ENCODE assay signal across 9 cellular contexts in the genomic region with DNA sequence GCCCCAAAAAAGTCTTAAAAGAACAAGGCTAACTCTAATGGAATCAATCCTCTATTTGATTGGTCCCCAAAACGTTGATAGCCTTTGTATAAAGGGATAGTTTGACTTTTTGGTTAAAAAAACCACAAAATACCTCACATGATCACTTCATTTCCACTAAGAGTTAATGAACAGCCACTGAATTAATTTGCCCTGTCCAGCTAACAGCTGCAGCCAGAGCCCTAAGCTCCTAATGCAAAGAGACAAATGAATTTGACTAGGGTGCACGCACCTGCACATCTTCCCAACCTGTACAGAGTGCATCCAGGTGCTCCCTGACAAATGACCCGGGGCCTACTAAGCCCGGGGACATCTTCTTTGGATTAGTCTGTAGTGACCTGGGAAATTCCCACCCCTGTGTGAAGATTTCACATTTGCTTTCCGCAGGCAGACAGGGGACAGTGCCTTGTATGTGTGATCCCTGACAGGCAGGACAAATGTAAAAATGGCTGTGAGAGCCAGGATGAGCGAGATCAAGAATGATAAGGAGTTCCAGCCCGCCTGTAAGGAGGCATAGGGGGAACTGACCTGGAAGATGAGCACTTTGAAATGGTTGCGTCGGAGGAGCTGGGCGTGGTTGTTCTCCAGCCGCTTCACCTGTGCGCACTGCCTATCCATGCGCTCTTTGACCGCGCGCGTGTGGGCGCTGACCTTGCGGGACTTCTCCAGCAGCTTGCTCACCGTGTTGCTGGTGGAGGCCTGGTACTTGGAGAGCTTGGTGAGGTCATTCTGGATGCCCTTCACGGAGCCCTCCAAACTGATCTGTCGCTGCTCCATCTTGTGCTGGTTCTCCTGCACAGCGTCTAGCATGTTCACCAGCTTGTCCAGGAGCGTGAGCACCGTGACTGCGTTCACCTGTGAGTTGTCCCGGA. TPM values are rescaled to one million over a fixed set of nuclear protein-coding genes. Genes with fewer than 3 reads are reported as not detected.
DNase-seq lines count a peak whose midpoint lies in the region; ATAC-seq and TF ChIP-seq lines count a peak whose summit lies in the region.
"Had no signal": no experiment of that assay in that cellular context is flagged by ENCODE, and none has a peak within 500 bp of the region (broad histone marks: within the 10 kb centered on the region; RNA-seq: fewer than 3 reads in every experiment).

No MANE protein-coding gene starts in this region.

- H3K4me3 Mint-ChIP-seq in activated CD4-positive, alpha-beta memory T cell treated with anti-CD3 and anti-CD28 coated beads for 36 hours = no peak overlapping the region

- no peak overlapping the region for H3K27ac Mint-ChIP-seq in activated CD4-positive, alpha-beta memory T cell treated with anti-CD3 and anti-CD28 coated beads for 36 hours

- H3K9me3 ChIP-seq in fibroblast of lung (ENCODE audit: control insufficient read depth, insufficient read depth, low read depth, low read length) (no peaks in the 10 kb centered on the region), prostate gland (no peaks in the 10 kb centered on the region), PC-9 (ENCODE audit: insufficient read depth, low read depth) (no peaks in the 10 kb centered on the region)

- peak overlapping the region; percentile 23 for H2AFZ ChIP-seq in fibroblast of lung (ENCODE audit: low read length)
- H2AFZ ChIP-seq in PC-9 = no peak overlapping the region

- intact Hi-C loops in prostate gland (cut with DNase I) (loop anchor here (2.0 to 10.0 kb wide), 2 partner anchors 19 to 279 kb away; no protein-coding TSS in a partner anchor), PC-9 (cut with micrococcal nuclease; ENCODE audit: unreplicated experiment) (no loop called here)
- intact Hi-C loops in activated CD4-positive, alpha-beta memory T cell treated with anti-CD3 and anti-CD28 coated beads for 36 hours (cut with micrococcal nuclease) = no loop called here

- no peak for TF ChIP-seq POLR2A in prostate gland (IDR thresholded peaks at IDR 0.05)

- H3K79me2 ChIP-seq in fibroblast of lung (ENCODE audit: control insufficient read depth, insufficient read depth, low read length) (peaks cover 33% of the 10 kb centered on the region), PC-9 (ENCODE audit: low read depth) (no peaks in the 10 kb centered on the region)

- peak overlapping the region; percentile 63 to 85 (median 74) for H3K4me3 ChIP-seq in fibroblast of lung (replicated peaks in 1 of 4; ENCODE audit: control extremely low read depth in 1 of 4, insufficient read depth in 1 of 4, low read depth in 3 of 4, low read length in 4 of 4)
- peak overlapping the region; percentile 24 to 26 for H3K4me3 ChIP-seq in prostate gland
- H3K4me3 ChIP-seq in PC-9 = no peak overlapping the region

- H3K9ac ChIP-seq in fibroblast of lung (ENCODE audit: insufficient read depth, low read length) = peak overlapping the region; percentile 64

- peaks cover 9% of the 10 kb centered on the region for H3K4me1 Mint-ChIP-seq in activated CD4-positive, alpha-beta memory T cell treated with anti-CD3 and anti-CD28 coated beads for 36 hours (ENCODE audit: low read depth)

- H3K27ac ChIP-seq in fibroblast of lung (ENCODE audit: insufficient read depth, low read length) = peak overlapping the region; percentile 74
- peak overlapping the region; percentile 57 to 70 for H3K27ac ChIP-seq in prostate gland
- no peak overlapping the region for H3K27ac ChIP-seq in PC-9

- H4K20me1 ChIP-seq in fibroblast of lung (ENCODE audit: control insufficient read depth, extremely low read depth, insufficient read depth, low read length) = no peaks in the 10 kb centered on the region
- no peaks in the 10 kb centered on the region for H4K20me1 ChIP-seq in PC-9 (ENCODE audit: insufficient read depth)

- H3K4me1 ChIP-seq in fibroblast of lung (ENCODE audit: control insufficient read depth, extremely low read depth, insufficient read depth, low read length) (peaks cover 2% of the 10 kb centered on the region), prostate gland (replicated peaks) (no peaks in the 10 kb centered on the region), PC-9 (replicated peaks; ENCODE audit: insufficient read depth) (no peaks in the 10 kb centered on the region)

- TF ChIP-seq CTCF in fibroblast of lung (conservative IDR thresholded peaks at IDR 0.05 in 1 of 2, IDR thresholded peaks at IDR 0.05 in 1 of 2; ENCODE audit: low read depth in 1 of 2, low read length in 2 of 2) = no peak
- no peak for TF ChIP-seq CTCF in prostate gland (IDR thresholded peaks at IDR 0.05)
- TF ChIP-seq CTCF in PC-9 (conservative IDR thresholded peaks at IDR 0.05) = no peak

- no TSS peak for BruUV-seq in PC-9 (replicated peaks; lab: Mats Ljungman, UMichigan)

- H3K4me2 ChIP-seq in fibroblast of lung (ENCODE audit: extremely low read depth, insufficient read depth, low read length) (peak overlapping the region; percentile 95), PC-9 (no peak overlapping the region)

- 70% methylated on average over 27 of the region's 27 CpGs for WGBS in prostate gland

- peak; percentile 14 for ATAC-seq in GM18868 (IDR thresholded peaks at IDR 0.05; ENCODE audit: unreplicated experiment)
- no peak for ATAC-seq in GM21619 (IDR thresholded peaks at IDR 0.05; ENCODE audit: unreplicated experiment)

- H3K27me3 ChIP-seq in fibroblast of lung (ENCODE audit: control insufficient read depth, insufficient read depth, low read length) (no peaks in the 10 kb centered on the region), prostate gland (replicated peaks; ENCODE audit: insufficient read depth) (no peaks in the 10 kb centered on the region), PC-9 (ENCODE audit: insufficient read depth, low read depth) (no peaks in the 10 kb centered on the region)

- H3K9me2 ChIP-seq in PC-9 (ENCODE audit: insufficient read depth) = no peaks in the 10 kb centered on the region

- DNase-seq in OCI-M1 (lab: John Stamatoyannopoulos, UW) (peak; percentile 55), fibroblast of lung (ENCODE audit: low read depth in 2 of 2) (no peak), prostate gland (ENCODE audit: low spot score) (no peak), NCI-H1417 treated with DMSO at 0.1 percent for 48 hours (lab: John Stamatoyannopoulos, UW) (no peak), PC-9 (no peak)
- DNase-seq in activated CD4-positive, alpha-beta memory T cell treated with anti-CD3 and anti-CD28 coated beads for 36 hours = no peak
- DNase-seq: NCI-H1694 had no signal

- H3F3A ChIP-seq in PC-9 (ENCODE audit: insufficient read depth, low read depth) = no peaks in the 10 kb centered on the region

- POLR2A ChIA-PET in activated CD4-positive, alpha-beta memory T cell treated with anti-CD3 and anti-CD28 coated beads for 36 hours (lab: Charles Lee) = no interaction called here
- POLR2A ChIA-PET in PC-9 (lab: Charles Lee; ENCODE audit: unreplicated experiment) = interaction anchor here (0.6 kb wide), 1 partner anchor 209 kb away, joined by 3 read pairs; no protein-coding TSS in a partner anchor

- H3K36me3 Mint-ChIP-seq in activated CD4-positive, alpha-beta memory T cell treated with anti-CD3 and anti-CD28 coated beads for 36 hours = no peaks in the 10 kb centered on the region

- H3K27me3 Mint-ChIP-seq in activated CD4-positive, alpha-beta memory T cell treated with anti-CD3 and anti-CD28 coated beads for 36 hours = peaks cover 28% of the 10 kb centered on the region

- H3K36me3 ChIP-seq in fibroblast of lung (ENCODE audit: control insufficient read depth, insufficient read depth, low read length) (no peaks in the 10 kb centered on the region), prostate gland (no peaks in the 10 kb centered on the region), PC-9 (ENCODE audit: low read depth) (no peaks in the 10 kb centered on the region)

- no peaks in the 10 kb centered on the region for H3K9me3 Mint-ChIP-seq in activated CD4-positive, alpha-beta memory T cell treated with anti-CD3 and anti-CD28 coated beads for 36 hours

- CTCF ChIA-PET in activated CD4-positive, alpha-beta memory T cell treated with anti-CD3 and anti-CD28 coated beads for 36 hours (lab: Charles Lee) = interaction anchor here (1.3 kb wide), 1 partner anchor 34 kb away, joined by 4 read pairs; no protein-coding TSS in a partner anchor
- CTCF ChIA-PET in PC-9 (lab: Charles Lee) = no interaction called here

RNA-seq across cellular contexts. Expression of a gene that starts 0.8 kb away (rescaled TPM):
- total RNA-seq in fibroblast of lung (12.6 and 28.1 TPM in 2 replicates), prostate gland (10 to 100 TPM; 24.8 to 27.1 TPM), PC-9 (2021) (2.3 and 2.5 TPM in 2 replicates)
- 25.1 and 26.4 TPM in 2 replicates for polyA plus RNA-seq in fibroblast of lung
- 23.0 TPM in 2 replicates for polyA plus RNA-seq in fibroblast of lung (2012)
- polyA minus RNA-seq in fibroblast of lung (ENCODE audit: low replicate concordance) = 14.7 and 15.2 TPM in 2 replicates
- not detected for total RNA-seq in activated CD4-positive, alpha-beta memory T cell treated with anti-CD3 and anti-CD28 coated beads for 36 hours
